Comparison of ENCODE assay signal across 25 cellular contexts in genomic region chr11:33437529-33437928, GRCh38.
"Had no signal": no experiment of that assay in that cellular context is flagged by ENCODE, and none has a peak within 500 bp of the region (broad histone marks: within the 10 kb centered on the region; RNA-seq: fewer than 3 reads in every experiment).

No MANE protein-coding gene starts in this region.

- H3K27ac ChIP-seq: neural progenitor cell, pancreas, prostate gland, skin epidermis, stomach, thoracic aorta, thyroid gland, tibial nerve, upper lobe of left lung, vagina had no signal

- H3K4me3 Mint-ChIP-seq: naive thymus-derived CD4-positive, alpha-beta T cell; natural killer cell; nephron; neural progenitor cell; stimulated activated effector memory CD8-positive, alpha-beta T cell treated with anti-CD3 and anti-CD28 coated beads, Interleukin-12 subunit alpha, Interleukin-12 subunit beta, amount 100 ng/mL, for 72 hours; stimulated activated naive B cell treated with anti-CD40 and anti-IgM and Interleukin-4, amounts not matched to agents 10 μg/mL and 1 μg/mL and 100 μg/mL, for 72 hours; stimulated activated naive CD8-positive, alpha-beta T cell treated with anti-CD3 and anti-CD28 coated beads, Interleukin-15, Interleukin-2, amounts not matched to agents 100 ng/mL and 50 ng/mL, for 24 hours had no signal

- ATAC-seq: naive thymus-derived CD4-positive, alpha-beta T cell; natural killer cell; pancreas; right cardiac atrium; sciatic nerve; stimulated activated effector memory CD8-positive, alpha-beta T cell treated with anti-CD3 and anti-CD28 coated beads, Interleukin-12 subunit alpha, Interleukin-12 subunit beta, amount 100 ng/mL, for 72 hours; stimulated activated naive B cell treated with anti-CD40 and anti-IgM and Interleukin-4, amounts not matched to agents 10 μg/mL and 1 μg/mL and 100 μg/mL, for 72 hours had no signal

- H3K36me3 Mint-ChIP-seq: natural killer cell; stimulated activated effector memory CD8-positive, alpha-beta T cell treated with anti-CD3 and anti-CD28 coated beads, Interleukin-12 subunit alpha, Interleukin-12 subunit beta, amount 100 ng/mL, for 72 hours; stimulated activated naive B cell treated with anti-CD40 and anti-IgM and Interleukin-4, amounts not matched to agents 10 μg/mL and 1 μg/mL and 100 μg/mL, for 72 hours had no signal

- H3K9me3 ChIP-seq: pancreas, prostate gland, thoracic aorta, thyroid gland, upper lobe of left lung, vagina had no signal

- H3K27me3 ChIP-seq: neural progenitor cell, pancreas, stomach, thyroid gland, tibial nerve, upper lobe of left lung, vagina had no signal

- H3K36me3 ChIP-seq: neural progenitor cell, pancreas, prostate gland, stomach, thoracic aorta, thyroid gland, tibial nerve, upper lobe of left lung, vagina had no signal

- H3K4me2 ChIP-seq: neural progenitor cell had no signal

- H3K9ac ChIP-seq: neural progenitor cell had no signal

- H3K4me1 Mint-ChIP-seq: naive thymus-derived CD4-positive, alpha-beta T cell; natural killer cell; neural progenitor cell; stimulated activated effector memory CD8-positive, alpha-beta T cell treated with anti-CD3 and anti-CD28 coated beads, Interleukin-12 subunit alpha, Interleukin-12 subunit beta, amount 100 ng/mL, for 72 hours; stimulated activated naive B cell treated with anti-CD40 and anti-IgM and Interleukin-4, amounts not matched to agents 10 μg/mL and 1 μg/mL and 100 μg/mL, for 72 hours had no signal

- H2AFZ ChIP-seq: neural progenitor cell had no signal

- DNase-seq: naive thymus-derived CD4-positive, alpha-beta T cell; natural killer cell; occipital lobe; pancreas; right cardiac atrium; stimulated activated CD4-positive, alpha-beta T cell treated with anti-CD3 and anti-CD28 coated beads, Interleukin-15, amount 100 ng/mL, for 24 hours; stimulated activated CD4-positive, alpha-beta T cell treated with anti-CD3 and anti-CD28 coated beads, Interleukin-2, amount 100 ng/mL, for 24 hours; stimulated activated CD4-positive, alpha-beta T cell treated with anti-CD3 and anti-CD28 coated beads, Interleukin-2, amount 100 ng/mL, for 48 hours; stimulated activated CD4-positive, alpha-beta T cell treated with anti-CD3 and anti-CD28 coated beads, Interleukin-4, amount 100 ng/mL, for 24 hours; stimulated activated naive B cell treated with anti-CD40 and anti-IgM and Interleukin-4, amounts not matched to agents 10 μg/mL and 1 μg/mL and 100 μg/mL, for 72 hours; stimulated activated naive CD4-positive, alpha-beta T cell treated with Interleukin-2 at 50 U/mL for 16 hours; stomach; thyroid gland; trophoblast cell; upper lobe of left lung had no signal

- H3K4me3 ChIP-seq: neural progenitor cell, pancreas, prostate gland, skin epidermis, stomach, thoracic aorta, thyroid gland, tibial nerve, upper lobe of left lung, vagina had no signal

- H3K27ac Mint-ChIP-seq: naive thymus-derived CD4-positive, alpha-beta T cell; natural killer cell; nephron; neural progenitor cell; stimulated activated effector memory CD8-positive, alpha-beta T cell treated with anti-CD3 and anti-CD28 coated beads, Interleukin-12 subunit alpha, Interleukin-12 subunit beta, amount 100 ng/mL, for 72 hours; stimulated activated naive B cell treated with anti-CD40 and anti-IgM and Interleukin-4, amounts not matched to agents 10 μg/mL and 1 μg/mL and 100 μg/mL, for 72 hours; stimulated activated naive CD8-positive, alpha-beta T cell treated with anti-CD3 and anti-CD28 coated beads, Interleukin-15, Interleukin-2, amounts not matched to agents 100 ng/mL and 50 ng/mL, for 24 hours had no signal

- H3K4me1 ChIP-seq: neural progenitor cell, pancreas, prostate gland, stomach, thyroid gland, tibial nerve, upper lobe of left lung, vagina had no signal
